1 cellular context compared by ENCODE assay signal in the genomic region with DNA sequence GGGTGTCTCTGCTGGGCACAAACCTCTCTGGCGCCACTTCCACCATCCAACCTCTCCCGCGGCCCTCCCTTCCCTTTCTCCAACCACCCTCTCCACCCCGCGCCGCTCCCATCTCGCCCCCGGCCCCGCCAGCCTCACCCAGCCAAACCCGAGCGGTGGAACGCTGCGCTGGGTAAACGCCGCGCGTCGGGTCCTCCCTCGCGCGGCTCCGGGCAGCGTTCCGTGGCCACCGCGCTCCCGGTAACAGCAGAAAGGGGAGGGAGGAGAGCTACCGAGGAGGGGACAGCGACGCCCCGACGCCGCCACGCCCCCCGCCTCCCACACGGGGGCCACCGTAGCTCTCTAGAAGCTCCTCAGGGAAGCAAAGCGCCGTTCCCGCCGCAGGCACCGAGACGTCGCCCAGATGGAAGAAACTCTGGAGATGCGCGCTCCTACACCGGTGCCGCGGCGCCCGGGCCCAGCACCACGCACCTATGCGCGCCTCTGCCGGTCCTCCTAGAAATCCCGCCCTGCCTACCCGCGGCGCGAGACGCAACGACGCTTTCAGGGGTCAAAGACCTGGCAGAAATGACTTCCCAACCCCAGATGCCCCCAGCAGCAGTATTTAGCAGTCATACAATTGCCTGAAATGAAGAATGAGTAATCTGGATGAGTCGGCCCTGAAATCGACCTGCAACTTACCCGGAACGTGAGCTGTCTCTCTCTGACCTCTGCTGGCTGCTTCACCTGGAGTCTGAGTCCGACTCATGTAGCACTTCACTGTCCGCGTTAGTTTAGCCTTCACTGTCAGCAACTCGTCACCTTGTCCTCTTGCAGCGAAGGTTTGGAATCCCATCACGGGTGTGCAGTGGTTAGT.
A peak's percentile ranks its signal among the peaks of the same experiment; 100 is the strongest.
TF ChIP-seq lines count a peak whose summit lies in the region.

Gene RUBCNL (minus strand): TSS at position 257 of the 856 bp plus-strand sequence. CDS start 14,777 bp downstream, outside the sequence.

TF ChIP-seq in HEK293, 187 proteins besides CTCF, POLR2A, EP300 and RAD21 (continued from another document and continues in another):
- no peak for TF ChIP-seq ZSCAN4 (tag by site-specific recombination; IDR thresholded peaks at IDR 0.05)
- TF ChIP-seq ZBTB21 (tag by site-specific recombination; IDR thresholded peaks at IDR 0.05) = no peak
- TF ChIP-seq ZNF10 (tag by site-specific recombination; IDR thresholded peaks at IDR 0.05) = no peak
- TF ChIP-seq ZNF561 (tag by site-specific recombination; IDR thresholded peaks at IDR 0.05; ENCODE audit: borderline replicate concordance) = peak; percentile 73; the same call in 1 of the 2 replicates
- no peak for TF ChIP-seq ZBTB48 (tag by site-specific recombination; IDR thresholded peaks at IDR 0.05)
- TF ChIP-seq, protein P1, sequence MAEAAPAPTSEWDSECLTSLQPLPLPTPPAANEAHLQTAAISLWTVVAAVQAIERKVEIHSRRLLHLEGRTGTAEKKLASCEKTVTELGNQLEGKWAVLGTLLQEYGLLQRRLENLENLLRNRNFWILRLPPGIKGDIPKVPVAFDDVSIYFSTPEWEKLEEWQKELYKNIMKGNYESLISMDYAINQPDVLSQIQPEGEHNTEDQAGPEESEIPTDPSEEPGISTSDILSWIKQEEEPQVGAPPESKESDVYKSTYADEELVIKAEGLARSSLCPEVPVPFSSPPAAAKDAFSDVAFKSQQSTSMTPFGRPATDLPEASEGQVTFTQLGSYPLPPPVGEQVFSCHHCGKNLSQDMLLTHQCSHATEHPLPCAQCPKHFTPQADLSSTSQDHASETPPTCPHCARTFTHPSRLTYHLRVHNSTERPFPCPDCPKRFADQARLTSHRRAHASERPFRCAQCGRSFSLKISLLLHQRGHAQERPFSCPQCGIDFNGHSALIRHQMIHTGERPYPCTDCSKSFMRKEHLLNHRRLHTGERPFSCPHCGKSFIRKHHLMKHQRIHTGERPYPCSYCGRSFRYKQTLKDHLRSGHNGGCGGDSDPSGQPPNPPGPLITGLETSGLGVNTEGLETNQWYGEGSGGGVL (tag by site-specific recombination; IDR thresholded peaks at IDR 0.05) = no peak
- TF ChIP-seq ZNF692 (tag by site-specific recombination; IDR thresholded peaks at IDR 0.05) = no peak; the same call in 1 of the 2 replicates
- no peak for TF ChIP-seq ZXDB (tag by site-specific recombination; IDR thresholded peaks at IDR 0.05)
- peak; percentile 77 for TF ChIP-seq ZEB2 (tag by site-specific recombination; IDR thresholded peaks at IDR 0.05)
- no peak for TF ChIP-seq HOXC10 (CRISPR knock-in tag; IDR thresholded peaks at IDR 0.05)
- peak; percentile 69 for TF ChIP-seq ZBTB20 (tag by site-specific recombination; IDR thresholded peaks at IDR 0.05)
- peak; percentile 69 for TF ChIP-seq ZNF335 (tag by site-specific recombination; conservative IDR thresholded peaks at IDR 0.05)
- TF ChIP-seq ZNF670 (tag by site-specific recombination; IDR thresholded peaks at IDR 0.05; ENCODE audit: low read depth) = no peak
- no peak; the same call in 1 of the 2 replicates for TF ChIP-seq PRDM1 (tag by site-specific recombination; IDR thresholded peaks at IDR 0.05)
- no peak for TF ChIP-seq ZBTB1 (tag by site-specific recombination; IDR thresholded peaks at IDR 0.05)
- no peak for TF ChIP-seq GLI4 (tag by site-specific recombination; IDR thresholded peaks at IDR 0.05)
- no peak for TF ChIP-seq ZNF510 (tag by site-specific recombination; IDR thresholded peaks at IDR 0.05; ENCODE audit: insufficient replicate concordance)
- TF ChIP-seq, protein P2, sequence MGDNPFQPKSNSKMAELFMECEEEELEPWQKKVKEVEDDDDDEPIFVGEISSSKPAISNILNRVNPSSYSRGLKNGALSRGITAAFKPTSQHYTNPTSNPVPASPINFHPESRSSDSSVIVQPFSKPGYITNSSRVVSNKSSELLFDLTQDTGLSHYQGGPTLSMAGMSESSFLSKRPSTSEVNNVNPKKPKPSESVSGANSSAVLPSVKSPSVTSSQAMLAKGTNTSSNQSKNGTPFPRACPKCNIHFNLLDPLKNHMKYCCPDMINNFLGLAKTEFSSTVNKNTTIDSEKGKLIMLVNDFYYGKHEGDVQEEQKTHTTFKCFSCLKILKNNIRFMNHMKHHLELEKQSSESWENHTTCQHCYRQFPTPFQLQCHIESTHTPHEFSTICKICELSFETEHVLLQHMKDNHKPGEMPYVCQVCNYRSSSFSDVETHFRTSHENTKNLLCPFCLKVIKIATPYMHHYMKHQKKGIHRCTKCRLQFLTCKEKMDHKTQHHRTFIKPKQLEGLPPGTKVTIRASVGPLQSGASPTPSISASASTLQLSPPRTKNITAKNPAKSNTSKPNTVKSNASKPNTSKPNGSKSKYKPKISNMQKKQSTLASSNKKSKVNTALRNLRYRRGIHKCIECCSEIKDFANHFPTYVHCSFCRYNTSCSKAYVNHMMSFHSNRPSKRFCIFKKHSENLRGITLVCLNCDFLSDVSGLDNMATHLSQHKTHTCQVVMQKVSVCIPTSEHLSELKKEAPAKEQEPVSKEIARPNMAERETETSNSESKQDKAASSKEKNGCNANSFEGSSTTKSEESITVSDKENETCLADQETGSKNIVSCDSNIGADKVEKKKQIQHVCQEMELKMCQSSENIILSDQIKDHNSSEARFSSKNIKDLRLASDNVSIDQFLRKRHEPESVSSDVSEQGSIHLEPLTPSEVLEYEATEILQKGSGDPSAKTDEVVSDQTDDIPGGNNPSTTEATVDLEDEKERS (tag by site-specific recombination; IDR thresholded peaks at IDR 0.05) = no peak
- TF ChIP-seq ZNF776 (tag by site-specific recombination; IDR thresholded peaks at IDR 0.05; ENCODE audit: borderline replicate concordance) = no peak
- no peak for TF ChIP-seq ZNF26 (tag by site-specific recombination; IDR thresholded peaks at IDR 0.05)
- TF ChIP-seq ZIC2 (tag by site-specific recombination; IDR thresholded peaks at IDR 0.05) = peak; percentile 14; the same call in 1 of the 2 replicates
- TF ChIP-seq TRIM28 (IDR thresholded peaks at IDR 0.05; ENCODE audit: borderline replicate concordance, low read length) = no peak
- no peak for TF ChIP-seq ZSCAN30 (tag by site-specific recombination; IDR thresholded peaks at IDR 0.05)
- TF ChIP-seq, protein P3, sequence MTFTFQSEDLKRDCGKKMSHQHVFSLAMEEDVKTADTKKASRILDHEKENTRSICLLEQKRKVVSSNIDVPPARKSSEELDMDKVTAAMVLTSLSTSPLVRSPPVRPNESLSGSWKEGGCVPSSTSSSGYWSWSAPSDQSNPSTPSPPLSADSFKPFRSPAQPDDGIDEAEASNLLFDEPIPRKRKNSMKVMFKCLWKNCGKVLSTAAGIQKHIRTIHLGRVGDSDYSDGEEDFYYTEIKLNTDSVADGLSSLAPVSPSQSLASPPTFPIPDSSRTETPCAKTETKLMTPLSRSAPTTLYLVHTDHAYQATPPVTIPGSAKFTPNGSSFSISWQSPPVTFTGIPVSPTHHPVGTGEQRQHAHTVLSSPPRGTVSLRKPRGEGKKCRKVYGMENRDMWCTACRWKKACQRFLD (tag by site-specific recombination; IDR thresholded peaks at IDR 0.05) = no peak
- no peak for TF ChIP-seq ZNF560 (tag by site-specific recombination; IDR thresholded peaks at IDR 0.05; ENCODE audit: borderline replicate concordance)
- TF ChIP-seq ZBTB11 (tag by site-specific recombination; conservative IDR thresholded peaks at IDR 0.05; ENCODE audit: low read depth) = no peak
- no peak for TF ChIP-seq MYNN (tag by site-specific recombination; IDR thresholded peaks at IDR 0.05; ENCODE audit: borderline replicate concordance)
- TF ChIP-seq, protein P4, sequence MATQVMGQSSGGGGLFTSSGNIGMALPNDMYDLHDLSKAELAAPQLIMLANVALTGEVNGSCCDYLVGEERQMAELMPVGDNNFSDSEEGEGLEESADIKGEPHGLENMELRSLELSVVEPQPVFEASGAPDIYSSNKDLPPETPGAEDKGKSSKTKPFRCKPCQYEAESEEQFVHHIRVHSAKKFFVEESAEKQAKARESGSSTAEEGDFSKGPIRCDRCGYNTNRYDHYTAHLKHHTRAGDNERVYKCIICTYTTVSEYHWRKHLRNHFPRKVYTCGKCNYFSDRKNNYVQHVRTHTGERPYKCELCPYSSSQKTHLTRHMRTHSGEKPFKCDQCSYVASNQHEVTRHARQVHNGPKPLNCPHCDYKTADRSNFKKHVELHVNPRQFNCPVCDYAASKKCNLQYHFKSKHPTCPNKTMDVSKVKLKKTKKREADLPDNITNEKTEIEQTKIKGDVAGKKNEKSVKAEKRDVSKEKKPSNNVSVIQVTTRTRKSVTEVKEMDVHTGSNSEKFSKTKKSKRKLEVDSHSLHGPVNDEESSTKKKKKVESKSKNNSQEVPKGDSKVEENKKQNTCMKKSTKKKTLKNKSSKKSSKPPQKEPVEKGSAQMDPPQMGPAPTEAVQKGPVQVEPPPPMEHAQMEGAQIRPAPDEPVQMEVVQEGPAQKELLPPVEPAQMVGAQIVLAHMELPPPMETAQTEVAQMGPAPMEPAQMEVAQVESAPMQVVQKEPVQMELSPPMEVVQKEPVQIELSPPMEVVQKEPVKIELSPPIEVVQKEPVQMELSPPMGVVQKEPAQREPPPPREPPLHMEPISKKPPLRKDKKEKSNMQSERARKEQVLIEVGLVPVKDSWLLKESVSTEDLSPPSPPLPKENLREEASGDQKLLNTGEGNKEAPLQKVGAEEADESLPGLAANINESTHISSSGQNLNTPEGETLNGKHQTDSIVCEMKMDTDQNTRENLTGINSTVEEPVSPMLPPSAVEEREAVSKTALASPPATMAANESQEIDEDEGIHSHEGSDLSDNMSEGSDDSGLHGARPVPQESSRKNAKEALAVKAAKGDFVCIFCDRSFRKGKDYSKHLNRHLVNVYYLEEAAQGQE (tag by site-specific recombination; IDR thresholded peaks at IDR 0.05) = peak; percentile 82
- no peak for TF ChIP-seq ZNF184 (tag by site-specific recombination; IDR thresholded peaks at IDR 0.05)
- no peak for TF ChIP-seq ZNF23 (tag by site-specific recombination; IDR thresholded peaks at IDR 0.05; ENCODE audit: borderline replicate concordance)
- no peak for TF ChIP-seq OVOL3 (tag by site-specific recombination; IDR thresholded peaks at IDR 0.05)
- TF ChIP-seq RBAK (tag by site-specific recombination; IDR thresholded peaks at IDR 0.05) = no peak
- TF ChIP-seq ZNF18 (tag by site-specific recombination; IDR thresholded peaks at IDR 0.05) = no peak
- TF ChIP-seq GLIS1 (tag by site-specific recombination; IDR thresholded peaks at IDR 0.05) = peak; percentile 65
- TF ChIP-seq ZNF610 (tag by site-specific recombination; IDR thresholded peaks at IDR 0.05; ENCODE audit: borderline replicate concordance) = 0 out of 2 replicates have a peak, but pooled peaks have one; percentile 19
- 0 out of 2 replicates have a peak, but pooled peaks have one; percentile 47 for TF ChIP-seq ZNF501 (tag by site-specific recombination; IDR thresholded peaks at IDR 0.05)
